ENCODE assay signal across 1 cellular context in genomic region chr2:209236369-209236768, GRCh38.
TF ChIP-seq lines count a peak whose summit lies in the region.

No MANE protein-coding gene starts in this region.

TF ChIP-seq in H1, 55 proteins besides CTCF, POLR2A, EP300 and RAD21 (continued from another document):
- TF ChIP-seq CHD7 (IDR thresholded peaks at IDR 0.05; ENCODE audit: insufficient replicate concordance, low read length) (no peak), CREB1 (IDR thresholded peaks at IDR 0.05) (no peak), CEBPB (IDR thresholded peaks at IDR 0.05; ENCODE audit: low read depth, low read length) (peak; percentile 35; the same call in 1 of the 2 replicates), ATF2 (IDR thresholded peaks at IDR 0.05; ENCODE audit: low read length) (0 out of 2 replicates have a peak, but pooled peaks have one; percentile 32)
